In the genomic region with DNA sequence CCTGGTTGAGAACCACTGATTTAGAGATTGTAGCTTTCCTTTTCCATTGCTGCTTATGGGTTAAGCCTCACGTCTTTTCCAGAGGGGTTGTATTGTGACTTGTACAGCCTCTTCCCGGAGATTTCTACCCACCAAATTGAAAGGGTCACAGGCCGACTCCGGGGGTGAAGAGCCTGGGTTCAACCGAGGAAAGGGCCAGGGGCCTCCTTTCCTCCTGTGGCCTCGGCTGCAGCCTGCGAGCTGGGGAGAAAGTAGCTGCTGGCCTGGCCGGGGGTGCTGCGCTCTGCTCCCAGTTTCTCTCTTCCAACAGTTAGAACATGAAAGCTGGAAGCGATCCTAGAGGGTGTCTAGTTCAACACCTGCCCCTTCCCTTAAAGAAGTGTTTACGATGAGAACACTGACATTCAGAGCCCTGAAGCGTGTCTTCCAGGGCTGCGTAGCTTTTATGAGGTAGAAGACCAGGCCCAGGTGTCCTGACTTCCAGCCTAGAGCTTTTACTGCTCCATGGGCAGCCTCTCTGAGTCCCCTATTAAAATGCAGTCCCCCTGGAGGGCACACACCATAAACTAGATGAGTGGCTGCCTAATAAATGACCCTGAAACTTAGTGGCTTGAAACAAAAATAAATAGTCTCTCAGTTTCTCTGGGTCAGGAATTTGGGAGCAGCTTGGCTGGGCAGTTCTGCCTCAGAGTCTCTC, we compare ENCODE assay signal across 16 cellular contexts. TPM values are rescaled to one million over a fixed set of nuclear protein-coding genes. Genes with fewer than 3 reads are reported as not detected.
DNase-seq lines count a peak whose midpoint lies in the region; ATAC-seq and TF ChIP-seq lines count a peak whose summit lies in the region.
"Had no signal": no experiment of that assay in that cellular context is flagged by ENCODE, and none has a peak within 500 bp of the region (broad histone marks: within the 10 kb centered on the region; RNA-seq: fewer than 3 reads in every experiment).

No MANE protein-coding gene starts in this region.

- H3K4me1 ChIP-seq in hepatocyte (ENCODE audit: insufficient read depth) (no peaks in the 10 kb centered on the region), PC-3 (ENCODE audit: insufficient read depth, low read length) (no peaks in the 10 kb centered on the region)

- H3K79me2 ChIP-seq in hepatocyte (no peaks in the 10 kb centered on the region), PC-3 (ENCODE audit: low read length) (no peaks in the 10 kb centered on the region)

- no peaks in the 10 kb centered on the region for H3K36me3 Mint-ChIP-seq in activated naive CD8-positive, alpha-beta T cell treated with anti-CD3 and anti-CD28 coated beads, Interleukin-2, amount 10 ng/mL, durations not matched to agents 7 days and 5 days
- H3K36me3 Mint-ChIP-seq in activated naive CD8-positive, alpha-beta T cell treated with anti-CD3 and anti-CD28 coated beads, Interleukin-2, amount 50 U/mL, for 24 hours (ENCODE audit: low read depth), result no peaks in the 10 kb centered on the region
- H3K36me3 Mint-ChIP-seq: natural killer cell had no signal

- 83% methylated on average over 13 of the region's 13 CpGs for WGBS in hepatocyte (ENCODE audit: low lambda C conversion rate, missing lambda C conversion rate)

- no peak overlapping the region for H3K9ac ChIP-seq in PC-3 (ENCODE audit: low read length)

- H3K27ac Mint-ChIP-seq in activated naive CD8-positive, alpha-beta T cell treated with anti-CD3 and anti-CD28 coated beads, Interleukin-2, amount 10 ng/mL, durations not matched to agents 7 days and 5 days, result no peak overlapping the region
- no peak overlapping the region for H3K27ac Mint-ChIP-seq in activated naive CD8-positive, alpha-beta T cell treated with anti-CD3 and anti-CD28 coated beads, Interleukin-2, amount 50 U/mL, for 24 hours
- H3K27ac Mint-ChIP-seq: activated CD4-positive, alpha-beta T cell treated with anti-CD3 and anti-CD28 coated beads, Interleukin-2, amount 10 ng/mL, durations not matched to agents 7 days and 5 days; activated naive CD4-positive, alpha-beta T cell treated with anti-CD3 and anti-CD28 coated beads for 36 hours; natural killer cell had no signal

- H3K27me3 Mint-ChIP-seq in activated naive CD8-positive, alpha-beta T cell treated with anti-CD3 and anti-CD28 coated beads, Interleukin-2, amount 10 ng/mL, durations not matched to agents 7 days and 5 days, result peaks cover 9% of the 10 kb centered on the region
- H3K27me3 Mint-ChIP-seq in activated naive CD8-positive, alpha-beta T cell treated with anti-CD3 and anti-CD28 coated beads, Interleukin-2, amount 50 U/mL, for 24 hours, result no peaks in the 10 kb centered on the region

- no peak for ATAC-seq in activated naive CD8-positive, alpha-beta T cell treated with anti-CD3 and anti-CD28 coated beads, Interleukin-2, amount 10 ng/mL, durations not matched to agents 7 days and 5 days (ENCODE audit: low read depth)
- ATAC-seq in activated naive CD8-positive, alpha-beta T cell treated with anti-CD3 and anti-CD28 coated beads, Interleukin-2, amount 50 U/mL, for 24 hours, result no peak
- no peak for ATAC-seq in PC-3
- ATAC-seq in GM19455 (IDR thresholded peaks at IDR 0.05; ENCODE audit: unreplicated experiment), result no peak

- no TSS peak for BruUV-seq in PC-3 (replicated peaks; lab: Mats Ljungman, UMichigan)

- H3K27ac ChIP-seq in hepatocyte, result no peak overlapping the region
- H3K27ac ChIP-seq in substantia nigra (ENCODE audit: low read depth, low read length, poor library complexity, severe bottlenecking), result peak overlapping the region; percentile 71
- no peak overlapping the region for H3K27ac ChIP-seq in PC-3 (ENCODE audit: low read length)

- no peaks in the 10 kb centered on the region for H3K9me3 ChIP-seq in hepatocyte (ENCODE audit: low read depth)
- no peaks in the 10 kb centered on the region for H3K9me3 ChIP-seq in PC-3 (ENCODE audit: low read length)
- H3K9me3 ChIP-seq: esophagus muscularis mucosa, thyroid gland had no signal

- TF ChIP-seq CTCF in hepatocyte (IDR thresholded peaks at IDR 0.05; ENCODE audit: poor library complexity) (no peak), PC-3 (conservative IDR thresholded peaks at IDR 0.05; ENCODE audit: low read depth, low read length) (no peak)

- H3K36me3 ChIP-seq in hepatocyte (replicated peaks; ENCODE audit: insufficient read depth, low read depth), result no peaks in the 10 kb centered on the region
- no peaks in the 10 kb centered on the region for H3K36me3 ChIP-seq in PC-3 (ENCODE audit: low read depth, low read length)
- H3K36me3 ChIP-seq: esophagus muscularis mucosa, thyroid gland had no signal

- DNase-seq in activated naive CD8-positive, alpha-beta T cell treated with anti-CD3 and anti-CD28 coated beads, Interleukin-2, amount 10 ng/mL, durations not matched to agents 7 days and 5 days, result no peak
- no peak for DNase-seq in activated naive CD8-positive, alpha-beta T cell treated with anti-CD3 and anti-CD28 coated beads, Interleukin-2, amount 50 U/mL, for 24 hours
- DNase-seq in NCI-H69 (lab: John Stamatoyannopoulos, UW), result peak; percentile 31
- DNase-seq in hepatocyte (ENCODE audit: low spot score), result no peak
- DNase-seq in substantia nigra (lab: John Stamatoyannopoulos, UW), result no peak
- no peak for DNase-seq in PC-3
- no peak for DNase-seq in AG08395 (ENCODE audit: low spot score)
- DNase-seq: natural killer cell, NCI-H1048, NCI-H2029 treated with DMSO at 0.1 percent for 48 hours, NCI-H510A treated with DMSO at 0.1 percent for 48 hours had no signal

- H3K4me1 Mint-ChIP-seq in activated naive CD8-positive, alpha-beta T cell treated with anti-CD3 and anti-CD28 coated beads, Interleukin-2, amount 10 ng/mL, durations not matched to agents 7 days and 5 days, result peaks cover 11% of the 10 kb centered on the region
- peaks cover 6% of the 10 kb centered on the region for H3K4me1 Mint-ChIP-seq in activated naive CD8-positive, alpha-beta T cell treated with anti-CD3 and anti-CD28 coated beads, Interleukin-2, amount 50 U/mL, for 24 hours

- H2AFZ ChIP-seq in hepatocyte (no peak overlapping the region), PC-3 (ENCODE audit: low read length) (no peak overlapping the region)

- peak overlapping the region; percentile 96 for H3K4me3 Mint-ChIP-seq in activated naive CD8-positive, alpha-beta T cell treated with anti-CD3 and anti-CD28 coated beads, Interleukin-2, amount 10 ng/mL, durations not matched to agents 7 days and 5 days
- no peak overlapping the region for H3K4me3 Mint-ChIP-seq in activated naive CD8-positive, alpha-beta T cell treated with anti-CD3 and anti-CD28 coated beads, Interleukin-2, amount 50 U/mL, for 24 hours

- H3K4me3 ChIP-seq in hepatocyte (no peak overlapping the region), PC-3 (ENCODE audit: low read length) (no peak overlapping the region)

- no peaks in the 10 kb centered on the region for H3F3A ChIP-seq in PC-3 (ENCODE audit: low read length, unreplicated experiment)

- no peaks in the 10 kb centered on the region for H3K9me2 ChIP-seq in hepatocyte (replicated peaks; ENCODE audit: insufficient read depth)
- H3K9me2 ChIP-seq in PC-3 (replicated peaks; ENCODE audit: low read length), result no peaks in the 10 kb centered on the region

- H3K27me3 ChIP-seq in hepatocyte (no peaks in the 10 kb centered on the region), PC-3 (ENCODE audit: low read length) (no peaks in the 10 kb centered on the region)
- H3K27me3 ChIP-seq: esophagus muscularis mucosa, thyroid gland had no signal

- CTCF ChIA-PET in PC-3 (lab: Charles Lee), result interaction anchor here (0.6 to 1.0 kb wide), 8 partner anchors 10 to 1056 kb away, joined by 3 to 5 read pairs (median 4); no protein-coding TSS in a partner anchor

- H4K20me1 ChIP-seq in hepatocyte (ENCODE audit: insufficient read depth, poor library complexity, severe bottlenecking) (no peaks in the 10 kb centered on the region), PC-3 (ENCODE audit: low read length) (no peaks in the 10 kb centered on the region)

- H3K4me2 ChIP-seq in hepatocyte, result peak overlapping the region; percentile 72
- H3K4me2 ChIP-seq in PC-3 (ENCODE audit: low read length), result no peak overlapping the region

- POLR2A ChIA-PET in activated naive CD8-positive, alpha-beta T cell treated with anti-CD3 and anti-CD28 coated beads, Interleukin-2, amount 10 ng/mL, durations not matched to agents 7 days and 5 days (lab: Charles Lee), result no interaction called here
- POLR2A ChIA-PET in PC-3 (lab: Charles Lee; ENCODE audit: unreplicated experiment), result no interaction called here

- H3K9me3 Mint-ChIP-seq in activated naive CD8-positive, alpha-beta T cell treated with anti-CD3 and anti-CD28 coated beads, Interleukin-2, amount 10 ng/mL, durations not matched to agents 7 days and 5 days, result no peaks in the 10 kb centered on the region
- no peaks in the 10 kb centered on the region for H3K9me3 Mint-ChIP-seq in activated naive CD8-positive, alpha-beta T cell treated with anti-CD3 and anti-CD28 coated beads, Interleukin-2, amount 50 U/mL, for 24 hours
- H3K9me3 Mint-ChIP-seq: activated CD4-positive, alpha-beta T cell treated with anti-CD3 and anti-CD28 coated beads, Interleukin-2, amount 10 ng/mL, durations not matched to agents 7 days and 5 days; activated naive CD4-positive, alpha-beta T cell treated with anti-CD3 and anti-CD28 coated beads for 36 hours; natural killer cell had no signal

- intact Hi-C loops in PC-3 (cut with micrococcal nuclease), result loop anchor here (2.0 to 5.0 kb wide), 2 partner anchors 177 to 457 kb away; no protein-coding TSS in a partner anchor

RNA-seq across cellular contexts. Expression of gene ACER2, which starts 56.9 kb away (rescaled TPM):
- 1 to 10 TPM; 2.9 to 3.9 TPM for total RNA-seq in activated naive CD8-positive, alpha-beta T cell treated with anti-CD3 and anti-CD28 coated beads, Interleukin-2, amount 10 ng/mL, durations not matched to agents 7 days and 5 days
- total RNA-seq in hepatocyte (6.3 and 6.6 TPM in 2 replicates), PC-3 (2014; rRNA removed) (2.4 and 4.4 TPM in 2 replicates)
- polyA plus RNA-seq in hepatocyte, result 1.1 and 1.3 TPM in 2 replicates
